Comparison of ENCODE assay signal across 8 cellular contexts in genomic region chr3:150762662-150763121, GRCh38. TPM values are rescaled to one million over a fixed set of nuclear protein-coding genes. Genes with fewer than 3 reads are reported as not detected.
DNase-seq lines count a peak whose midpoint lies in the region; ATAC-seq and TF ChIP-seq lines count a peak whose summit lies in the region.

No MANE protein-coding gene starts in this region.

- WGBS in right cardiac atrium: under 1% methylated on average over 76 of the region's 76 CpGs
- WGBS in stomach, 5 donors: 0 to 1% (median 1%) methylated on average over 17 to 76 of the region's 76 CpGs

- H3K4me1 ChIP-seq in ES-I3 (ENCODE audit: insufficient read depth, low read length): peaks cover 24% of the 10 kb centered on the region
- H3K4me1 ChIP-seq in HAP-1: peaks cover 20% of the 10 kb centered on the region
- H3K4me1 ChIP-seq in right cardiac atrium (ENCODE audit: control insufficient read depth, insufficient read depth, low read length): no peaks in the 10 kb centered on the region
- peaks cover 25 to 50% (median 47%) of the 10 kb centered on the region in 4 donors for H3K4me1 ChIP-seq in stomach

- in situ Hi-C loops in HAP-1 (cut with MboI; ENCODE audit: low sequenced_read_pairs): loop anchor here (10.0 kb wide), 1 partner anchor 158 kb away; the partner anchor contains the start of gene SELENOT

- H3K27ac ChIP-seq in right cardiac atrium (ENCODE audit: low read length): peak overlapping the region; percentile 98
- peak overlapping the region; percentile 98 to 100 (median 99) for H3K27ac ChIP-seq in stomach

- intact Hi-C loops in right cardiac atrium (cut with DNase I): no loop called here
- intact Hi-C loops in stomach (cut with DNase I; ENCODE audit: low total_unique reads): no loop called here

- CTCF ChIA-PET in T-cell (lab: Charles Lee): interaction anchor here (0.6 to 2.9 kb wide), 12 partner anchors 23 to 793 kb away, joined by 3 to 20 read pairs (median 4); partner anchors contain the start of gene ERICH6 (in 1 of the 2)

- no peaks in the 10 kb centered on the region for H3K27me3 Mint-ChIP-seq in T-cell

- TF ChIP-seq EP300 in stomach (IDR thresholded peaks at IDR 0.05): no peak

- peak overlapping the region; percentile 79 for H3K9ac ChIP-seq in ES-I3 (ENCODE audit: low read depth, low read length)

- H3K4me3 ChIP-seq in HAP-1 (peak overlapping the region; percentile 62), right cardiac atrium (ENCODE audit: low read length) (peak overlapping the region; percentile 93), stomach (peak overlapping the region; percentile 67 to 90 (median 74))

- no peak for TF ChIP-seq POLR2A in stomach (IDR thresholded peaks at IDR 0.05)

- H3K36me3 ChIP-seq in ES-I3 (ENCODE audit: insufficient read depth, low read length) (no peaks in the 10 kb centered on the region), HAP-1 (replicated peaks) (peaks cover 19% of the 10 kb centered on the region), stomach (peaks cover 0 to 5% (median 0%) of the 10 kb centered on the region in 4 donors)

- H3K9me3 Mint-ChIP-seq in T-cell: no peaks in the 10 kb centered on the region

- no peak for TF ChIP-seq CTCF in stomach (IDR thresholded peaks at IDR 0.05)

- H3K4me1 Mint-ChIP-seq in T-cell: peaks cover 52 to 57% (median 54%) of the 10 kb centered on the region in 3 donors

- H3K27me3 ChIP-seq in HAP-1 (ENCODE audit: low read depth): no peaks in the 10 kb centered on the region
- H3K27me3 ChIP-seq in right cardiac atrium (ENCODE audit: control insufficient read depth, insufficient read depth): no peaks in the 10 kb centered on the region
- H3K27me3 ChIP-seq in stomach: no peaks in the 10 kb centered on the region

- peaks cover 7% of the 10 kb centered on the region for H3K36me3 Mint-ChIP-seq in T-cell

- H3K4me3 Mint-ChIP-seq in T-cell: peak overlapping the region; percentile 92 to 97 (median 94)

- no peak for DNase-seq in HAP-1 (ENCODE audit: low spot score in 2 of 2)
- peak in 3 of 34 experiments; percentile 4 to 20 (median 4) for DNase-seq in T-cell
- DNase-seq in right cardiac atrium: peak in 1 of 3 donors; percentile 27
- DNase-seq in stomach: no peak
- DNase-seq in activated CD4-positive, alpha-beta T cell treated with anti-CD3 and anti-CD28 coated beads, Interleukin-2, amount 50 U/mL, for 1 hour: no peak
- no peak for DNase-seq in cerebellar cortex (ENCODE audit: low spot score)
- DNase-seq in NCI-H226: no peak

- ATAC-seq in T-cell (replicated peaks in 1 of 4) (peak in 2 of 4 experiments; percentile 6 to 8), right cardiac atrium (no peak)

- H3K9me3 ChIP-seq in ES-I3 (ENCODE audit: control insufficient read depth, insufficient read depth, low read length): no peaks in the 10 kb centered on the region
- no peaks in the 10 kb centered on the region for H3K9me3 ChIP-seq in HAP-1
- H3K9me3 ChIP-seq in right cardiac atrium (ENCODE audit: control insufficient read depth, low read length): no peaks in the 10 kb centered on the region
- H3K9me3 ChIP-seq in stomach: no peaks in the 10 kb centered on the region

- POLR2A ChIA-PET in T-cell (lab: Charles Lee): interaction anchor here (0.6 to 3.3 kb wide), 21 partner anchors 15 to 440 kb away, joined by 3 to 27 read pairs (median 4); partner anchors contain the start of genes EIF2A (in 1 of the 2), ERICH6 (in 1 of the 2), GPR171 (in 1 of the 2) and SELENOT (in 1 of the 2)

- peak overlapping the region in 1 of 2 donors; percentile 95 for H3K27ac Mint-ChIP-seq in T-cell

RNA-seq across cellular contexts. Expression of gene SIAH2, which starts 0.3 kb away (rescaled TPM):
- total RNA-seq in T-cell: 10 to 100 TPM; 24.5 to 40.3 (median 26.4) TPM
- total RNA-seq in right cardiac atrium: 10 to 100 TPM; 15.4 to 18.6 (median 18.2) TPM
- polyA plus RNA-seq in right cardiac atrium: 9.9 TPM
- 10 to 100 TPM; 13.8 to 36.6 (median 26.6) TPM for total RNA-seq in stomach
- polyA plus RNA-seq in stomach: 10 to 100 TPM; 14.9 to 18.6 (median 17.2) TPM

RNA-seq across cellular contexts. Expression of gene ERICH6, which starts 59.0 kb away (rescaled TPM):
- total RNA-seq in T-cell (under 1 TPM in 3 of 5 donors, not detected in 2; 0.26 to 0.39 (median 0.28) TPM), right cardiac atrium (under 1 TPM in 2 of 4 donors, not detected in 2; 0.35 to 0.37 TPM), stomach (under 1 TPM in 1 of 5 donors, not detected in 4; 0.37 TPM)
- polyA plus RNA-seq in right cardiac atrium (not detected), stomach (not detected)
